7 cellular contexts compared by ENCODE assay signal in genomic region chr2:220318037-220318436, GRCh38.
"Had no signal": no experiment of that assay in that cellular context is flagged by ENCODE, and none has a peak within 500 bp of the region (broad histone marks: within the 10 kb centered on the region; RNA-seq: fewer than 3 reads in every experiment).

No MANE protein-coding gene starts in this region.

- H3K27ac Mint-ChIP-seq: HFFc6, IgD-negative memory B cell had no signal

- DNase-seq: GM23248, GOT3, H7, HFFc6, KBM-7 had no signal

- ATAC-seq: HepG2 had no signal

- H3K9me3 Mint-ChIP-seq: HFFc6 had no signal

- H3K36me3 Mint-ChIP-seq: IgD-negative memory B cell had no signal

- H3K27me3 Mint-ChIP-seq: IgD-negative memory B cell had no signal

- H3K4me1 Mint-ChIP-seq: IgD-negative memory B cell had no signal

- H3K4me3 Mint-ChIP-seq: HFFc6, IgD-negative memory B cell had no signal
